14 cellular contexts compared by ENCODE assay signal in genomic region chr20:48910360-48910781, GRCh38. TPM values are rescaled to one million over a fixed set of nuclear protein-coding genes. Genes with fewer than 3 reads are reported as not detected.
A peak's percentile ranks its signal among the peaks of the same experiment; 100 is the strongest.
DNase-seq lines count a peak whose midpoint lies in the region; ATAC-seq, FAIRE-seq and TF ChIP-seq lines count a peak whose summit lies in the region.
"Had no signal": no experiment of that assay in that cellular context is flagged by ENCODE, and none has a peak within 500 bp of the region (broad histone marks: within the 10 kb centered on the region; RNA-seq: fewer than 3 reads in every experiment).

No MANE protein-coding gene starts in this region.

- TF ChIP-seq CTCF in left ventricle myocardium inferior (IDR thresholded peaks at IDR 0.05; ENCODE audit: borderline replicate concordance): no peak
- no peak for TF ChIP-seq CTCF in activated B cell treated with CpG ODN at 0.5 μM for 24 hours (IDR thresholded peaks at IDR 0.05)

- H3K36me3 ChIP-seq in left ventricle myocardium inferior: no peaks in the 10 kb centered on the region
- H3K36me3 ChIP-seq: gastrocnemius medialis, suprapubic skin had no signal

- CTCF ChIA-PET in activated B cell treated with CpG ODN at 0.5 μM for 24 hours (lab: Charles Lee): interaction anchor here (8.1 kb wide), 1 partner anchor 254 kb away, joined by 129 read pairs; no protein-coding TSS in a partner anchor

- H3K27ac Mint-ChIP-seq in activated B cell treated with CpG ODN at 0.5 μM for 24 hours (peak overlapping the region; percentile 47), immature natural killer cell (peak overlapping the region in 5 of 6 donors; percentile 39 to 85 (median 53))
- H3K27ac Mint-ChIP-seq: activated T-helper 2 cell treated with anti-CD3 and anti-CD28 coated beads, Interferon-gamma antibody, Interleukin-2, Interleukin-4, amounts not matched to agents 10 μg/mL and 5 μg/mL and 100 μg/mL, durations not matched to agents 14 hours and 24 hours and 36 hours; WTC11 had no signal

- no peak overlapping the region for H3K27ac ChIP-seq in left ventricle myocardium inferior (replicated peaks)
- H3K27ac ChIP-seq: gastrocnemius medialis, RWPE1, suprapubic skin had no signal

- H3K27me3 ChIP-seq in left ventricle myocardium inferior (ENCODE audit: low read depth): no peaks in the 10 kb centered on the region
- H3K27me3 ChIP-seq: gastrocnemius medialis, suprapubic skin had no signal

- H3K4me1 ChIP-seq in left ventricle myocardium inferior: no peaks in the 10 kb centered on the region
- H3K4me1 ChIP-seq: gastrocnemius medialis had no signal

- H3K4me3 ChIP-seq in left ventricle myocardium inferior: no peak overlapping the region
- H3K4me3 ChIP-seq: gastrocnemius medialis, suprapubic skin had no signal

- no peak overlapping the region for H3K4me3 Mint-ChIP-seq in activated B cell treated with CpG ODN at 0.5 μM for 24 hours
- no peak overlapping the region for H3K4me3 Mint-ChIP-seq in immature natural killer cell
- H3K4me3 Mint-ChIP-seq: WTC11 had no signal

- ATAC-seq in Right ventricle myocardium inferior (peak; percentile 54), activated B cell treated with CpG ODN at 0.5 μM for 24 hours (ENCODE audit: low read depth) (no peak), HG03469 (IDR thresholded peaks at IDR 0.05; ENCODE audit: unreplicated experiment) (no peak)
- ATAC-seq: gastrocnemius medialis, WTC11 had no signal

- no peaks in the 10 kb centered on the region for H3K36me3 Mint-ChIP-seq in activated B cell treated with CpG ODN at 0.5 μM for 24 hours (ENCODE audit: low read depth)
- no peaks in the 10 kb centered on the region for H3K36me3 Mint-ChIP-seq in immature natural killer cell

- DNase-seq in Right ventricle myocardium inferior (ENCODE audit: missing footprints): no peak
- no peak for DNase-seq in left ventricle myocardium inferior
- DNase-seq in activated B cell treated with CpG ODN at 0.5 μM for 24 hours: no peak
- peak; percentile 25 to 69 (median 47) for DNase-seq in immature natural killer cell
- no peak for DNase-seq in NCI-H526 (lab: John Stamatoyannopoulos, UW)
- no peak for DNase-seq in NCI-H2196 treated with DMSO at 0.1 percent for 48 hours (lab: John Stamatoyannopoulos, UW; ENCODE audit: unreplicated experiment)
- no peak for DNase-seq in RCC 7860 (ENCODE audit: low spot score)
- DNase-seq: gastrocnemius medialis, NCI-H2029 had no signal

- intact Hi-C loops in Right ventricle myocardium inferior (cut with DNase I) (no loop called here), left ventricle myocardium inferior (cut with micrococcal nuclease) (no loop called here), activated B cell treated with CpG ODN at 0.5 μM for 24 hours (cut with micrococcal nuclease) (loop anchor here (5.0 kb wide), 1 partner anchor 188 kb away; no protein-coding TSS in a partner anchor)

- POLR2A ChIA-PET in activated B cell treated with CpG ODN at 0.5 μM for 24 hours (lab: Charles Lee): interaction anchor here (0.5 to 2.8 kb wide), 6 partner anchors 12 to 253 kb away, joined by 3 to 22 read pairs (median 3); partner anchors contain the start of genes ARFGEF2 and PREX1

- H3K4me1 Mint-ChIP-seq in activated B cell treated with CpG ODN at 0.5 μM for 24 hours: peaks cover 37% of the 10 kb centered on the region
- peaks cover 6 to 18% of the 10 kb centered on the region in 2 donors for H3K4me1 Mint-ChIP-seq in immature natural killer cell
- H3K4me1 Mint-ChIP-seq: WTC11 had no signal

- FAIRE-seq in RCC 7860 (lab: Jason Lieb, UNC): no peak

- H3K27me3 Mint-ChIP-seq in activated B cell treated with CpG ODN at 0.5 μM for 24 hours (no peaks in the 10 kb centered on the region), immature natural killer cell (ENCODE audit: low read depth in 3 of 3) (peaks cover 0 to 4% (median 2%) of the 10 kb centered on the region in 3 donors)

- no peaks in the 10 kb centered on the region for H3K9me3 ChIP-seq in left ventricle myocardium inferior (replicated peaks)
- H3K9me3 ChIP-seq: gastrocnemius medialis, suprapubic skin had no signal

- H3K9me3 Mint-ChIP-seq in activated B cell treated with CpG ODN at 0.5 μM for 24 hours (peaks cover 4% of the 10 kb centered on the region), immature natural killer cell (no peaks in the 10 kb centered on the region)

RNA-seq across cellular contexts. Expression of gene ARFGEF2, which starts 11.1 kb away (rescaled TPM):
- 39.1 TPM for total RNA-seq in Right ventricle myocardium inferior
- total RNA-seq in left ventricle myocardium inferior: 45.1 TPM
- 30.8 and 39.0 TPM in 2 replicates for total RNA-seq in activated B cell treated with CpG ODN at 0.5 μM for 24 hours
- polyA plus RNA-seq in immature natural killer cell: 10 to 100 TPM in 1 of 3 donors, 1 to 10 TPM in 2; 4.3 to 11.9 (median 5.7) TPM

Comparison
In these comparisons a context has a peak if more than half of its experiments do, and no peak if none do; other contexts are left out.
1. DNase-seq: peak in immature natural killer cell (3 of 3); none in Right ventricle myocardium inferior (single experiment), left ventricle myocardium inferior (single experiment), activated B cell treated with CpG ODN at 0.5 μM for 24 hours (single experiment), NCI-H526 (0 of 2), NCI-H2196 treated with DMSO at 0.1 percent for 48 hours (single experiment) and RCC 7860 (single experiment).